ENCODE assay signal across 8 cellular contexts in the genomic region with DNA sequence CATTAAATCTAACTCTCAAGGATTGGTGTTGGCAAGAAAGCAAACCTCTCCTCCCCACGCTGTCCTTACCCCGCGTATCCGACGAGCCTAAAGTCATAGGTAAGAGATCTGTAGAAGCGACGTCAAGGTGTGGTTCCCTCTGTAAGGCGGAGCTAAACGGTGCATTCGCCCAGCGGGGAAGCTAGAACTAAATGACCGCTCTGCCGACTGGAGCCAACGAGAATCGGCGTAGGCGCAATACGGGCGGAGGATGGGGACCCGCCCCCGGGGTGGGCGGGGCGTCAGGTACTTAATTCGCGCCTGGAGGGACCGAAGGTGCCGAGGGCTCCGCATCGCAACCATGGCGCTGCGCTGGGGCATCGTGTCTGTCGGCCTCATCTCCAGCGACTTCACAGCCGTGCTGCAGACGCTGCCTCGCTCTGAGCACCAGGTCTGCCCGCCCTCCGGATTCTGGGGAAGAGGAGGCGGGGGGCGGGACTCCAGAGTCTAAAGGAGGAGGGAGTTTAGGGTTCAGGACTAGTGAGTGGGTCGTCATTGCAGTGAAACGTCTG. TPM values are rescaled to one million over a fixed set of nuclear protein-coding genes. Genes with fewer than 3 reads are reported as not detected.
A peak's percentile ranks its signal among the peaks of the same experiment; 100 is the strongest.
DNase-seq lines count a peak whose midpoint lies in the region; ATAC-seq and TF ChIP-seq lines count a peak whose summit lies in the region.

Gene DHDH (plus strand): TSS at position 318 of the 551 bp plus-strand sequence. CDS start 23 bp downstream, at position 341.

- peak; percentile 85 to 93 (median 86) for DNase-seq in CD4-positive, CD25-positive, alpha-beta regulatory T cell
- DNase-seq in HCT116 (ENCODE audit: low read depth, low spot score) = peak; percentile 92
- peak; percentile 74 for DNase-seq in NCI-H2227 treated with DMSO at 0.1 percent for 48 hours (lab: John Stamatoyannopoulos, UW)
- peak; percentile 90 for DNase-seq in activated CD4-positive, alpha-beta T cell treated with anti-CD3 and anti-CD28 coated beads for 36 hours
- no peak for DNase-seq in chondrocyte (ENCODE audit: low spot score)
- DNase-seq in left kidney (ENCODE audit: low read depth, low spot score) = peak; percentile 95
- DNase-seq in stimulated activated CD4-positive, alpha-beta T cell treated with anti-CD3 and anti-CD28 coated beads, Interleukin-1b, Interleukin-23, amount 100 ng/mL, for 4 hours (ENCODE audit: low read depth in 2 of 2) = peak; percentile 63 to 69

- no peaks in the 10 kb centered on the region for H3K9me3 ChIP-seq in CD4-positive, CD25-positive, alpha-beta regulatory T cell (ENCODE audit: control insufficient read depth in 2 of 2, low read length in 2 of 2)
- H3K9me3 ChIP-seq in HCT116 (ENCODE audit: control insufficient read depth in 1 of 2, insufficient read depth in 1 of 2, low read depth in 1 of 2, low read length in 2 of 2) = no peaks in the 10 kb centered on the region

- no peak for TF ChIP-seq RAD21 in HCT116 (IDR thresholded peaks at IDR 0.05; ENCODE audit: low read depth)

- TF ChIP-seq POLR2A in HCT116 (IDR thresholded peaks at IDR 0.05; ENCODE audit: borderline replicate concordance, extremely low read depth, insufficient read depth, insufficient read length) = peak; percentile 85

- peak within 1 kb of the TSS; percentile 57 for H3K27ac ChIP-seq in CD4-positive, CD25-positive, alpha-beta regulatory T cell (ENCODE audit: insufficient read depth, low read length, poor library complexity, severe bottlenecking)
- peak within 1 kb of the TSS; percentile 28; the same call in 1 of the 2 replicates for H3K27ac ChIP-seq in HCT116 (ENCODE audit: low read depth, low read length)

- no peaks in the 10 kb centered on the region for H3K36me3 Mint-ChIP-seq in CD4-positive, CD25-positive, alpha-beta regulatory T cell
- H3K36me3 Mint-ChIP-seq in activated CD4-positive, alpha-beta T cell treated with anti-CD3 and anti-CD28 coated beads for 36 hours (ENCODE audit: low read depth) = no peaks in the 10 kb centered on the region
- no peaks in the 10 kb centered on the region for H3K36me3 Mint-ChIP-seq in chondrocyte (ENCODE audit: low read depth)

- H3K9ac ChIP-seq in HCT116 (ENCODE audit: low read length) = peak within 1 kb of the TSS; percentile 72

- peaks cover 5% of the 10 kb centered on the region for H3K27me3 Mint-ChIP-seq in CD4-positive, CD25-positive, alpha-beta regulatory T cell
- peaks cover 2% of the 10 kb centered on the region for H3K27me3 Mint-ChIP-seq in activated CD4-positive, alpha-beta T cell treated with anti-CD3 and anti-CD28 coated beads for 36 hours
- H3K27me3 Mint-ChIP-seq in chondrocyte (ENCODE audit: low read depth) = peaks cover 3% of the 10 kb centered on the region

- no peaks in the 10 kb centered on the region for H4K20me1 ChIP-seq in HCT116 (ENCODE audit: insufficient read depth)

- POLR2A ChIA-PET in HCT116 (lab: Charles Lee) = interaction anchor here (0.6 to 2.2 kb wide), 14 partner anchors 9 to 315 kb away, joined by 3 to 12 read pairs (median 4); partner anchors contain the start of genes BAX, FTL, GYS1 and NUCB1
- POLR2A ChIA-PET in activated CD4-positive, alpha-beta T cell treated with anti-CD3 and anti-CD28 coated beads for 36 hours (lab: Charles Lee) = interaction anchor here (0.7 to 1.5 kb wide), 3 partner anchors 21 to 87 kb away, joined by 3 to 7 read pairs (median 4); partner anchors contain the start of gene BAX

- H3K9me3 Mint-ChIP-seq in CD4-positive, CD25-positive, alpha-beta regulatory T cell = peaks cover 0 to 2% (median 0%) of the 10 kb centered on the region in 7 donors
- no peaks in the 10 kb centered on the region for H3K9me3 Mint-ChIP-seq in activated CD4-positive, alpha-beta T cell treated with anti-CD3 and anti-CD28 coated beads for 36 hours (ENCODE audit: low read depth)
- H3K9me3 Mint-ChIP-seq in chondrocyte (ENCODE audit: low read depth) = no peaks in the 10 kb centered on the region

- peak within 1 kb of the TSS; percentile 67 to 74 (median 72) for H3K27ac Mint-ChIP-seq in CD4-positive, CD25-positive, alpha-beta regulatory T cell
- peak within 1 kb of the TSS; percentile 48 for H3K27ac Mint-ChIP-seq in activated CD4-positive, alpha-beta T cell treated with anti-CD3 and anti-CD28 coated beads for 36 hours
- no peak within 1 kb of the TSS for H3K27ac Mint-ChIP-seq in chondrocyte (ENCODE audit: unreplicated experiment)

- ATAC-seq in CD4-positive, CD25-positive, alpha-beta regulatory T cell (ENCODE audit: low read depth in 2 of 2) = peak; percentile 95
- ATAC-seq in HCT116 (peak; percentile 99), GM18511 (IDR thresholded peaks at IDR 0.05; ENCODE audit: unreplicated experiment) (no peak)
- ATAC-seq in activated CD4-positive, alpha-beta T cell treated with anti-CD3 and anti-CD28 coated beads for 36 hours = peak; percentile 92

- CTCF ChIA-PET in HCT116 (lab: Charles Lee) = interaction anchor here (0.8 to 1.4 kb wide), 4 partner anchors 37 to 430 kb away, joined by 3 to 4 read pairs (median 3); partner anchors contain the start of genes DKKL1 and RUVBL2
- CTCF ChIA-PET in activated CD4-positive, alpha-beta T cell treated with anti-CD3 and anti-CD28 coated beads for 36 hours (lab: Charles Lee) = interaction anchor here (0.6 to 2.1 kb wide), 7 partner anchors 19 to 996 kb away, joined by 3 to 13 read pairs (median 3); partner anchors contain the start of genes ATF5, GYS1 and RUVBL2

- H3K36me3 ChIP-seq in CD4-positive, CD25-positive, alpha-beta regulatory T cell (ENCODE audit: control insufficient read depth, insufficient read depth, low read length) = no peaks in the 10 kb centered on the region
- H3K36me3 ChIP-seq in HCT116 (ENCODE audit: control insufficient read depth in 1 of 2, insufficient read depth in 2 of 2, low read length in 2 of 2) = no peaks in the 10 kb centered on the region

- peak within 1 kb of the TSS; percentile 99 for H3K4me2 ChIP-seq in HCT116 (ENCODE audit: low read length)

- peak within 1 kb of the TSS; percentile 88 for H2AFZ ChIP-seq in HCT116 (ENCODE audit: low read depth, low read length, poor library complexity, severe bottlenecking)

- BruUV-seq in HCT116 (replicated peaks; lab: Mats Ljungman, UMichigan) = no TSS peak

- H3K79me2 ChIP-seq in HCT116 (ENCODE audit: insufficient read depth, low read length) = no peaks in the 10 kb centered on the region

- RAD21 ChIA-PET in HCT116 (lab: Charles Lee; ENCODE audit: low non-redundant PET in 1 of 2, low total read pairs in 2 of 2, uncharacterized antibody in 2 of 2, unreplicated experiment in 2 of 2) = no interaction called here

- H3K4me1 ChIP-seq in CD4-positive, CD25-positive, alpha-beta regulatory T cell (ENCODE audit: control insufficient read depth, insufficient read depth, low read length, poor library complexity, severe bottlenecking) = peaks cover 15% of the 10 kb centered on the region
- peaks cover 12 to 20% of the 10 kb centered on the region in 2 experiments for H3K4me1 ChIP-seq in HCT116 (ENCODE audit: control insufficient read depth in 1 of 2, insufficient read depth in 2 of 2, low read length in 2 of 2)

- TF ChIP-seq CTCF in HCT116 (IDR thresholded peaks at IDR 0.05 in 2 of 3, conservative IDR thresholded peaks at IDR 0.05 in 1 of 3; ENCODE audit: borderline replicate concordance in 1 of 3, insufficient read depth in 1 of 3, low read depth in 2 of 3, low read length in 2 of 3) (no peak), chondrocyte (IDR thresholded peaks at IDR 0.05) (no peak)

- peak within 1 kb of the TSS; percentile 76 for H3K4me3 ChIP-seq in CD4-positive, CD25-positive, alpha-beta regulatory T cell (ENCODE audit: low read depth, low read length)
- peak within 1 kb of the TSS; percentile 47 to 73 for H3K4me3 ChIP-seq in HCT116 (replicated peaks in 1 of 2; ENCODE audit: low read depth in 1 of 2, low read length in 2 of 2)

- peaks cover 4 to 12% (median 9%) of the 10 kb centered on the region in 4 donors for H3K4me1 Mint-ChIP-seq in CD4-positive, CD25-positive, alpha-beta regulatory T cell
- peaks cover 10% of the 10 kb centered on the region for H3K4me1 Mint-ChIP-seq in activated CD4-positive, alpha-beta T cell treated with anti-CD3 and anti-CD28 coated beads for 36 hours
- peaks cover 8% of the 10 kb centered on the region for H3K4me1 Mint-ChIP-seq in chondrocyte (ENCODE audit: low read depth)

- intact Hi-C loops in HCT116 (cut with micrococcal nuclease) = loop anchor here (1.0 kb wide), 1 partner anchor 32 kb away; the partner anchor contains the start of gene FTL
- intact Hi-C loops in activated CD4-positive, alpha-beta T cell treated with anti-CD3 and anti-CD28 coated beads for 36 hours (cut with DNase I, micrococcal nuclease) = loop anchor here (1.0 to 5.0 kb wide), 6 partner anchors 21 to 60 kb away; partner anchors contain the start of genes FTL (in 2 of the 2), BAX (in 1 of the 2), GYS1 (in 1 of the 2) and NUCB1 (in 1 of the 2)

- no peaks in the 10 kb centered on the region for H3K9me2 ChIP-seq in HCT116 (ENCODE audit: insufficient read depth)

- H3K4me3 Mint-ChIP-seq in CD4-positive, CD25-positive, alpha-beta regulatory T cell = peak within 1 kb of the TSS; percentile 65 to 91 (median 88)
- H3K4me3 Mint-ChIP-seq in activated CD4-positive, alpha-beta T cell treated with anti-CD3 and anti-CD28 coated beads for 36 hours = peak within 1 kb of the TSS; percentile 74
- peak within 1 kb of the TSS; percentile 73 for H3K4me3 Mint-ChIP-seq in chondrocyte (ENCODE audit: unreplicated experiment)

- H3K27me3 ChIP-seq in CD4-positive, CD25-positive, alpha-beta regulatory T cell (ENCODE audit: control insufficient read depth, insufficient read depth, low read length) = no peaks in the 10 kb centered on the region
- no peaks in the 10 kb centered on the region for H3K27me3 ChIP-seq in HCT116 (ENCODE audit: insufficient read depth, low read length)

TF ChIP-seq in HCT116, 20 proteins besides CTCF, POLR2A, EP300 and RAD21 (continues in another document):
- peak; percentile 75 for TF ChIP-seq EGR1 (IDR thresholded peaks at IDR 0.05; ENCODE audit: low read depth)
- no peak for TF ChIP-seq ZNF274 (IDR thresholded peaks at IDR 0.05; ENCODE audit: low read depth, low read length)

RNA-seq across cellular contexts. Expression of gene DHDH, which starts in this region (rescaled TPM):
- total RNA-seq in CD4-positive, CD25-positive, alpha-beta regulatory T cell = not detected
- polyA plus RNA-seq in CD4-positive, CD25-positive, alpha-beta regulatory T cell = 1 to 10 TPM in 2 of 4 donors, under 1 TPM in 2; 0.68 to 2.4 (median 1.1) TPM
- total RNA-seq in HCT116 (2021; ENCODE audit: unreplicated experiment) (8.6 TPM), chondrocyte (not detected in 3 replicates)
- polyA plus RNA-seq in HCT116 (2012) = 20.0 and 20.6 TPM in 2 replicates
- total RNA-seq in activated CD4-positive, alpha-beta T cell treated with anti-CD3 and anti-CD28 coated beads for 36 hours = 1 to 10 TPM; 1.4 to 2.4 TPM
